21 cellular contexts compared by ENCODE assay signal in genomic region chr13:54949735-54950134, GRCh38.
"Had no signal": no experiment of that assay in that cellular context is flagged by ENCODE, and none has a peak within 500 bp of the region (broad histone marks: within the 10 kb centered on the region; RNA-seq: fewer than 3 reads in every experiment).

No MANE protein-coding gene starts in this region.

- H3K27ac ChIP-seq: adrenal gland, Peyer's patch, SK-N-MC, VCaP had no signal

- DNase-seq: activated CD4-positive, alpha-beta memory T cell treated with anti-CD3 and anti-CD28 coated beads, Interleukin-2, amount 10 ng/mL, durations not matched to agents 7 days and 5 days; activated CD4-positive, alpha-beta T cell treated with anti-CD3 and anti-CD28 coated beads for 36 hours; activated CD4-positive, alpha-beta T cell treated with anti-CD3 and anti-CD28 coated beads, Interleukin-2, amount 50 U/mL, for 1 hour; activated CD4-positive, CD25-positive, alpha-beta regulatory T cell; activated naive CD4-positive, alpha-beta T cell treated with anti-CD3 and anti-CD28 coated beads, Interleukin-2, amount 50 U/mL, for 16 hours; activated naive CD8-positive, alpha-beta T cell treated with anti-CD3 and anti-CD28 coated beads, Interleukin-2, amount 10 ng/mL, durations not matched to agents 7 days and 5 days; adrenal gland; anterior cingulate cortex; central memory CD4-positive, alpha-beta T cell; MM.1S; NCI-H1105; NCI-H1436 treated with DMSO at 0.1 percent for 48 hours; NCI-H187; NCI-H2081; NCI-H510A treated with DMSO at 0.1 percent for 48 hours; NCI-H69; Peyer's patch; SIG-M5; T-helper 1 cell had no signal

- H3K36me3 ChIP-seq: adrenal gland, Peyer's patch had no signal

- H3K4me1 ChIP-seq: adrenal gland, Peyer's patch had no signal

- H3K27me3 ChIP-seq: adrenal gland, Peyer's patch had no signal

- ATAC-seq: activated CD4-positive, alpha-beta T cell treated with anti-CD3 and anti-CD28 coated beads for 36 hours had no signal

- H3K9me3 ChIP-seq: adrenal gland, Peyer's patch had no signal

- H3K4me3 ChIP-seq: adrenal gland, Peyer's patch, SK-N-MC had no signal
